In the genomic region with DNA sequence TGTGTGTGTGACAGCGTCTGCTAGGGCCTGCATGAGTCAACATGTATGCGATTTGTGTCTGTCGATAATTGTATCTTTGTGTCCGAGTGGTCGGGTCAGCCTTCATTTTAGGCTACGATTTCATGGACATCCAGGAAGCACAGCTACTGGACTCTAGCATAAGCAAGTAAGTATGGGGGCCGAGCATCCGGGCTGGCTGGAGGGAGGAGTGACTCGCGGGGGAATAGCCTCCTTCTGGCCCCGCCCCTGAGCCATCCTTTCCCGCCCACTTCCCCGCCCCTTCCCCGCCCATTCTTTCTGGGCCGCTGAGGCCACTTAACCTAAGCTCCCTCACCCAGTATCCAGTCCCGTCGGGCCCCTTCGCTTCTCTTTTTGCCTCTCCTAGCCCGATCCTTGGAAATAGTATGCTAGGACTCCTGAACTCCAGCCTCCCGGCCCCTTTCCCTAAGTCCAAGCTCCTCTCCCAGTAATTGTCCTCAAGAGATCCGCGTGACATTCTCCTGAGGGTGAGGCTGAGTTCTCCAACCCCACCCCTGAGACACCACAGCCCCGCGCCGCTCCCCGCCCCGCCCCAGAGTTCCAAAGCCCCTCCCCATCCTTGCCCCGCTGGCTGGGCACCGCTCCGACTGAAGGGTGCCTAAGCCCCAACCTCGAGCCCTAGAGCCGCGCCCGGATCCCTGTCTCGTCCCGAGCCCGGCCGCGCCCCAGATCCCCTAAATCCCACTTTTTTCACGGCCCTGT, we compare ENCODE assay signal across 1 cellular context.
TF ChIP-seq lines count a peak whose summit lies in the region.

No MANE protein-coding gene starts in this region.

TF ChIP-seq in SK-N-SH, 30 proteins besides CTCF, POLR2A, EP300 and RAD21 (continued from another document):
- TF ChIP-seq TAF1 (IDR thresholded peaks at IDR 0.05; ENCODE audit: borderline replicate concordance, low read depth, low read length): peak; percentile 46; the same call in 1 of the 2 replicates
TF ChIP-seq in SK-N-SH: peak in this region for 3.
